In genomic region chr16:51544850-51545467, GRCh38 we compare ENCODE assay signal across 27 cellular contexts.
DNase-seq lines count a peak whose midpoint lies in the region; ATAC-seq and TF ChIP-seq lines count a peak whose summit lies in the region.
"Had no signal": no experiment of that assay in that cellular context is flagged by ENCODE, and none has a peak within 500 bp of the region (broad histone marks: within the 10 kb centered on the region; RNA-seq: fewer than 3 reads in every experiment).

No MANE protein-coding gene starts in this region.

- POLR2A ChIA-PET in WTC11 (lab: Charles Lee) = interaction anchor here (0.6 kb wide), 1 partner anchor 58 kb away, joined by 3 read pairs; no protein-coding TSS in a partner anchor
- POLR2A ChIA-PET in naive thymus-derived CD8-positive, alpha-beta T cell (lab: Charles Lee) = no interaction called here

- no peaks in the 10 kb centered on the region for H3K79me2 ChIP-seq in GM23338 (replicated peaks; ENCODE audit: insufficient read depth)
- H3K79me2 ChIP-seq in neural progenitor cell (ENCODE audit: low read depth) = no peaks in the 10 kb centered on the region

- H3K4me2 ChIP-seq in GM23338 (peak overlapping the region; percentile 53), neural progenitor cell (peak overlapping the region; percentile 71)
- H3K4me2 ChIP-seq: KMS-11 had no signal

- H3K36me3 Mint-ChIP-seq in GM23338 (ENCODE audit: low read depth) (no peaks in the 10 kb centered on the region), WTC11 (no peaks in the 10 kb centered on the region), neural progenitor cell (no peaks in the 10 kb centered on the region)
- no peaks in the 10 kb centered on the region for H3K36me3 Mint-ChIP-seq in naive thymus-derived CD8-positive, alpha-beta T cell
- H3K36me3 Mint-ChIP-seq: activated naive CD4-positive, alpha-beta T cell treated with anti-CD3 and anti-CD28 coated beads, Interleukin-2, amount 10 ng/mL, durations not matched to agents 7 days and 5 days; natural killer cell had no signal

- H3K27me3 Mint-ChIP-seq in GM23338 (ENCODE audit: insufficient read depth, low read depth, poor library complexity) (peaks cover 14% of the 10 kb centered on the region), WTC11 (ENCODE audit: low read depth) (no peaks in the 10 kb centered on the region), neural progenitor cell (ENCODE audit: insufficient read depth, low read depth) (peaks cover 6% of the 10 kb centered on the region)
- peaks cover 0 to 11% (median 3%) of the 10 kb centered on the region in 5 donors for H3K27me3 Mint-ChIP-seq in naive thymus-derived CD8-positive, alpha-beta T cell
- H3K27me3 Mint-ChIP-seq: activated naive CD4-positive, alpha-beta T cell treated with anti-CD3 and anti-CD28 coated beads, Interleukin-2, amount 10 ng/mL, durations not matched to agents 7 days and 5 days; dendritic cell treated with granulocyte-macrophage colony-stimulating factor and Interleukin-4, amounts not matched to agents 40 ng/mL and 50 ng/mL, for 4 days; T-helper 17 cell had no signal

- H3F3A ChIP-seq in GM23338 (replicated peaks; ENCODE audit: low read depth) (no peaks in the 10 kb centered on the region), neural progenitor cell (ENCODE audit: low read depth) (peaks cover 29% of the 10 kb centered on the region)

- H3K4me1 Mint-ChIP-seq in GM23338 (peaks cover 48% of the 10 kb centered on the region), WTC11 (peaks cover 63% of the 10 kb centered on the region), neural progenitor cell (peaks cover 55% of the 10 kb centered on the region)
- peaks cover 0 to 2% (median 0%) of the 10 kb centered on the region in 4 donors for H3K4me1 Mint-ChIP-seq in naive thymus-derived CD8-positive, alpha-beta T cell
- H3K4me1 Mint-ChIP-seq: activated naive CD4-positive, alpha-beta T cell treated with anti-CD3 and anti-CD28 coated beads, Interleukin-2, amount 10 ng/mL, durations not matched to agents 7 days and 5 days; natural killer cell; T-helper 17 cell had no signal

- DNase-seq in GM23338 (ENCODE audit: low spot score) (peak; percentile 61), WTC11 (ENCODE audit: low spot score) (no peak), neural progenitor cell (ENCODE audit: low spot score) (peak; percentile 81)
- no peak for DNase-seq in activated effector memory CD4-positive, alpha-beta T cell treated with anti-CD3 and anti-CD28 coated beads, Interleukin-2, amount 50 U/mL, for 16 hours
- no peak for DNase-seq in naive thymus-derived CD8-positive, alpha-beta T cell
- DNase-seq: activated CD8-positive, alpha-beta T cell treated with anti-CD3 and anti-CD28 coated beads, Interleukin-2, amount 10 ng/mL, durations not matched to agents 7 days and 5 days; activated naive CD4-positive, alpha-beta T cell treated with anti-CD3 and anti-CD28 coated beads, Interleukin-2, amount 10 ng/mL, durations not matched to agents 7 days and 5 days; body of pancreas; Calu3; DMS79; GF-D8; natural killer cell; NCI-H1417 treated with DMSO at 0.1 percent for 48 hours; NCI-H2029 treated with DMSO at 0.1 percent for 48 hours; NCI-H524 treated with DMSO at 0.1 percent for 48 hours; NK-92 treated with Interleukin-12 subunit alpha and Interleukin-12 subunit beta, amount 100 ng/mL, for 24 hours; ovary; PC-3; stimulated activated CD4-positive, alpha-beta T cell treated with anti-CD3 and anti-CD28 coated beads, Interleukin-1b, Interleukin-23, amount 100 ng/mL, for 48 hours; stimulated activated naive CD8-positive, alpha-beta T cell treated with anti-CD3 and anti-CD28 coated beads, Interleukin-15, Interleukin-2, amounts not matched to agents 100 U/mL and 50 U/mL, for 24 hours; T-helper 17 cell had no signal

- TF ChIP-seq CTCF in GM23338 (conservative IDR thresholded peaks at IDR 0.05; ENCODE audit: low read depth in 2 of 2) (no peak), WTC11 (IDR thresholded peaks at IDR 0.05) (no peak), neural progenitor cell (IDR thresholded peaks at IDR 0.05) (no peak)

- H3K9me3 Mint-ChIP-seq in GM23338 (no peaks in the 10 kb centered on the region), WTC11 (peaks cover 3% of the 10 kb centered on the region; the same call in 1 of the 2 replicates), neural progenitor cell (peaks cover 2% of the 10 kb centered on the region)
- H3K9me3 Mint-ChIP-seq in naive thymus-derived CD8-positive, alpha-beta T cell = peaks cover 0 to 14% (median 4%) of the 10 kb centered on the region in 9 donors
- H3K9me3 Mint-ChIP-seq: dendritic cell treated with granulocyte-macrophage colony-stimulating factor and Interleukin-4, amounts not matched to agents 40 ng/mL and 50 ng/mL, for 4 days had no signal

- H3K4me1 ChIP-seq in GM23338 (ENCODE audit: insufficient read depth) (peaks cover 43% of the 10 kb centered on the region), iPS-18a (ENCODE audit: control insufficient read depth, low read depth, low read length) (peaks cover 55% of the 10 kb centered on the region), neural progenitor cell (peaks cover 56% of the 10 kb centered on the region)
- H3K4me1 ChIP-seq: body of pancreas had no signal

- no peaks in the 10 kb centered on the region for H3K9me3 ChIP-seq in iPS-18a (ENCODE audit: control insufficient read depth, low read depth, low read length)
- H3K9me3 ChIP-seq in neural progenitor cell (ENCODE audit: low read depth) = no peaks in the 10 kb centered on the region
- H3K9me3 ChIP-seq: body of pancreas, ovary had no signal

- H3K9ac ChIP-seq in iPS-18a (ENCODE audit: low read length) (peak overlapping the region; percentile 32), neural progenitor cell (no peak overlapping the region)
- H3K9ac ChIP-seq: KMS-11 had no signal

- peak overlapping the region; percentile 42 for H3K4me3 Mint-ChIP-seq in GM23338
- peak overlapping the region; percentile 43 for H3K4me3 Mint-ChIP-seq in WTC11
- H3K4me3 Mint-ChIP-seq in neural progenitor cell = no peak overlapping the region
- no peak overlapping the region for H3K4me3 Mint-ChIP-seq in naive thymus-derived CD8-positive, alpha-beta T cell
- H3K4me3 Mint-ChIP-seq: activated CD8-positive, alpha-beta T cell treated with anti-CD3 and anti-CD28 coated beads, Interleukin-2, amount 10 ng/mL, durations not matched to agents 7 days and 5 days; activated naive CD4-positive, alpha-beta T cell treated with anti-CD3 and anti-CD28 coated beads, Interleukin-2, amount 10 ng/mL, durations not matched to agents 7 days and 5 days; dendritic cell treated with granulocyte-macrophage colony-stimulating factor and Interleukin-4, amounts not matched to agents 40 ng/mL and 50 ng/mL, for 4 days; natural killer cell; T-helper 17 cell had no signal

- CTCF ChIA-PET in WTC11 (lab: Charles Lee) = interaction anchor here (1.0 kb wide), 1 partner anchor 11 kb away, joined by 3 read pairs; no protein-coding TSS in a partner anchor

- H3K27me3 ChIP-seq in GM23338 (ENCODE audit: insufficient read depth) = no peaks in the 10 kb centered on the region
- H3K27me3 ChIP-seq in iPS-18a (ENCODE audit: control insufficient read depth, insufficient read depth, low read length) = no peaks in the 10 kb centered on the region
- no peaks in the 10 kb centered on the region for H3K27me3 ChIP-seq in neural progenitor cell
- H3K27me3 ChIP-seq: body of pancreas, ovary had no signal

- H3K27ac Mint-ChIP-seq in GM23338 = peak overlapping the region; percentile 87
- peak overlapping the region; percentile 96 for H3K27ac Mint-ChIP-seq in WTC11
- H3K27ac Mint-ChIP-seq in neural progenitor cell = peak overlapping the region; percentile 68
- no peak overlapping the region for H3K27ac Mint-ChIP-seq in naive thymus-derived CD8-positive, alpha-beta T cell
- H3K27ac Mint-ChIP-seq: activated CD8-positive, alpha-beta T cell treated with anti-CD3 and anti-CD28 coated beads, Interleukin-2, amount 10 ng/mL, durations not matched to agents 7 days and 5 days; activated naive CD4-positive, alpha-beta T cell treated with anti-CD3 and anti-CD28 coated beads, Interleukin-2, amount 10 ng/mL, durations not matched to agents 7 days and 5 days; dendritic cell treated with granulocyte-macrophage colony-stimulating factor and Interleukin-4, amounts not matched to agents 40 ng/mL and 50 ng/mL, for 4 days; natural killer cell; T-helper 17 cell had no signal

- no peaks in the 10 kb centered on the region for H4K20me1 ChIP-seq in GM23338 (replicated peaks; ENCODE audit: insufficient read depth)
- H4K20me1 ChIP-seq in neural progenitor cell (ENCODE audit: low read depth) = no peaks in the 10 kb centered on the region

- H3K36me3 ChIP-seq in GM23338 (ENCODE audit: insufficient read depth) (no peaks in the 10 kb centered on the region), iPS-18a (ENCODE audit: control insufficient read depth, low read depth, low read length) (no peaks in the 10 kb centered on the region), neural progenitor cell (no peaks in the 10 kb centered on the region)
- H3K36me3 ChIP-seq: ovary had no signal

- ATAC-seq in GM23338 (peak; percentile 81), WTC11 (peak; percentile 62), HG03175 (IDR thresholded peaks at IDR 0.05; ENCODE audit: unreplicated experiment) (no peak), HG02588 (IDR thresholded peaks at IDR 0.05; ENCODE audit: unreplicated experiment) (no peak)
- no peak for ATAC-seq in naive thymus-derived CD8-positive, alpha-beta T cell
- ATAC-seq: activated CD8-positive, alpha-beta T cell treated with anti-CD3 and anti-CD28 coated beads, Interleukin-2, amount 10 ng/mL, durations not matched to agents 7 days and 5 days; body of pancreas; natural killer cell; PC-3; SK-N-SH treated with all-trans-retinoic acid at 6 μM for 48 hours; stimulated activated naive CD8-positive, alpha-beta T cell treated with anti-CD3 and anti-CD28 coated beads, Interleukin-15, Interleukin-2, amounts not matched to agents 100 U/mL and 50 U/mL, for 24 hours; T-helper 17 cell had no signal

- H3K4me3 ChIP-seq in GM23338 = peak overlapping the region; percentile 9; the same call in 1 of the 2 replicates
- H3K4me3 ChIP-seq in iPS-18a (ENCODE audit: low read length) = peak overlapping the region; percentile 21
- H3K4me3 ChIP-seq in neural progenitor cell = peak overlapping the region; percentile 30
- H3K4me3 ChIP-seq: body of pancreas, ovary had no signal

- H3K27ac ChIP-seq in GM23338 (ENCODE audit: low read depth) (peak overlapping the region; percentile 50; the same call in 1 of the 2 replicates), iPS-18a (ENCODE audit: low read length) (peak overlapping the region; percentile 25), neural progenitor cell (peak overlapping the region; percentile 93)
- H3K27ac ChIP-seq: body of pancreas, KMS-11, ovary had no signal

- peak overlapping the region; percentile 14; the same call in 1 of the 2 replicates for H2AFZ ChIP-seq in GM23338
- H2AFZ ChIP-seq in neural progenitor cell (replicated peaks) = peak overlapping the region; percentile 86

- H3K9me2 ChIP-seq in GM23338 (ENCODE audit: insufficient read depth) = peaks cover 3% of the 10 kb centered on the region; the same call in 1 of the 2 replicates

TF ChIP-seq in WTC11, 78 proteins besides CTCF, POLR2A, EP300 and RAD21:
- TF ChIP-seq ZNF396 (CRISPR knock-in tag; IDR thresholded peaks at IDR 0.05; ENCODE audit: borderline replicate concordance) = no peak

Comparison
In these comparisons a context has a peak if more than half of its experiments do, and no peak if none do; other contexts are left out.
1. ATAC-seq: peak in GM23338 (single experiment) and WTC11 (single experiment); none in HG03175 (single experiment), HG02588 (single experiment) and naive thymus-derived CD8-positive, alpha-beta T cell (0 of 2).
2. DNase-seq: peak in GM23338 (single experiment) and neural progenitor cell (single experiment); none in WTC11 (single experiment), activated effector memory CD4-positive, alpha-beta T cell treated with anti-CD3 and anti-CD28 coated beads, Interleukin-2, amount 50 U/mL, for 16 hours (single experiment) and naive thymus-derived CD8-positive, alpha-beta T cell (0 of 10).
3. H3K27ac ChIP-seq: peak in every context shown above with its lines; median percentile 93 in neural progenitor cell; 50 in GM23338; 25 in iPS-18a.
4. H3K27ac Mint-ChIP-seq: peak in GM23338 (single experiment), WTC11 (single experiment) and neural progenitor cell (single experiment); none in naive thymus-derived CD8-positive, alpha-beta T cell (0 of 10).
5. H3K4me3 Mint-ChIP-seq: peak in GM23338 (single experiment) and WTC11 (single experiment); none in neural progenitor cell (single experiment) and naive thymus-derived CD8-positive, alpha-beta T cell (0 of 10).
6. Peak in every context shown above with its lines, with median percentiles within 50 percentile points of each other: H3K4me3 ChIP-seq.